6 cellular contexts compared by ENCODE assay signal in genomic region chr17:2054262-2054739, GRCh38. TPM values are rescaled to one million over a fixed set of nuclear protein-coding genes. Genes with fewer than 3 reads are reported as not detected.
DNase-seq lines count a peak whose midpoint lies in the region; ATAC-seq and TF ChIP-seq lines count a peak whose summit lies in the region.

No MANE protein-coding gene starts in this region.

- H3K27ac ChIP-seq in vagina = peak overlapping the region; percentile 95

- peaks cover 11% of the 10 kb centered on the region for H3K27me3 Mint-ChIP-seq in activated B cell treated with CpG ODN at 0.5 μM for 24 hours

- POLR2A ChIA-PET in activated B cell treated with CpG ODN at 0.5 μM for 24 hours (lab: Charles Lee) = interaction anchor here (0.6 to 24.5 kb wide), 8 partner anchors 11 to 229 kb away, joined by 3 to 449 read pairs (median 4); partner anchors contain the start of gene DPH1

- H3K9ac ChIP-seq in iPS-15b (ENCODE audit: low read depth, low read length) = no peak overlapping the region

- H3K27ac Mint-ChIP-seq in activated B cell treated with CpG ODN at 0.5 μM for 24 hours = no peak overlapping the region

- H3K36me3 ChIP-seq in iPS-15b (ENCODE audit: control insufficient read depth, insufficient read depth, low read length) (no peaks in the 10 kb centered on the region), vagina (peaks cover 0 to 9% of the 10 kb centered on the region in 2 donors)

- H3K4me3 ChIP-seq in iPS-15b (ENCODE audit: low read depth, low read length) (peak overlapping the region; percentile 46), vagina (peak overlapping the region; percentile 66 to 70)

- no peak for TF ChIP-seq POLR2A in vagina (IDR thresholded peaks at IDR 0.05)

- H3K4me1 ChIP-seq in iPS-15b (ENCODE audit: control insufficient read depth, insufficient read depth, low read length) = no peaks in the 10 kb centered on the region
- H3K4me1 ChIP-seq in vagina = peaks cover 57% of the 10 kb centered on the region

- TF ChIP-seq CTCF in activated B cell treated with CpG ODN at 0.5 μM for 24 hours (IDR thresholded peaks at IDR 0.05) (no peak), vagina (IDR thresholded peaks at IDR 0.05) (no peak)

- DNase-seq in NCI-H2227 (lab: John Stamatoyannopoulos, UW; ENCODE audit: unreplicated experiment) (peak; percentile 59), NCI-H2227 treated with DMSO at 0.1 percent for 48 hours (lab: John Stamatoyannopoulos, UW) (no peak), activated B cell treated with CpG ODN at 0.5 μM for 24 hours (peak; percentile 39), vagina (ENCODE audit: extremely low spot score in 2 of 2) (no peak)

- CTCF ChIA-PET in activated B cell treated with CpG ODN at 0.5 μM for 24 hours (lab: Charles Lee) = interaction anchor here (0.6 to 8.6 kb wide), 28 partner anchors 11 to 230 kb away, joined by 3 to 228 read pairs (median 4); no protein-coding TSS in a partner anchor

- ATAC-seq in activated B cell treated with CpG ODN at 0.5 μM for 24 hours (ENCODE audit: low read depth) (no peak), GM18867 (IDR thresholded peaks at IDR 0.05; ENCODE audit: unreplicated experiment) (no peak)

- H3K27me3 ChIP-seq in iPS-15b (ENCODE audit: control insufficient read depth, insufficient read depth, low read length) (peaks cover 52% of the 10 kb centered on the region), vagina (peaks cover 6% of the 10 kb centered on the region)

- H3K9me3 ChIP-seq in iPS-15b (ENCODE audit: control insufficient read depth, insufficient read depth, low read length) (no peaks in the 10 kb centered on the region), vagina (no peaks in the 10 kb centered on the region)

- no peaks in the 10 kb centered on the region for H3K9me3 Mint-ChIP-seq in activated B cell treated with CpG ODN at 0.5 μM for 24 hours

- peaks cover 34% of the 10 kb centered on the region for H3K4me1 Mint-ChIP-seq in activated B cell treated with CpG ODN at 0.5 μM for 24 hours

- H3K4me3 Mint-ChIP-seq in activated B cell treated with CpG ODN at 0.5 μM for 24 hours = peak overlapping the region; percentile 69

- H3K36me3 Mint-ChIP-seq in activated B cell treated with CpG ODN at 0.5 μM for 24 hours (ENCODE audit: low read depth) = no peaks in the 10 kb centered on the region

- intact Hi-C loops in activated B cell treated with CpG ODN at 0.5 μM for 24 hours (cut with micrococcal nuclease) = loop anchor here (1.0 to 5.0 kb wide), 2 partner anchors 190 to 348 kb away; partner anchors contain the start of gene MNT
- intact Hi-C loops in vagina (cut with DNase I) = loop anchor here (2.0 to 10.0 kb wide), 2 partner anchors 190 to 340 kb away; no protein-coding TSS in a partner anchor

RNA-seq across cellular contexts. Expression of gene HIC1, which starts 0.6 kb away (rescaled TPM):
- 8.3 and 9.3 TPM in 2 replicates for total RNA-seq in activated B cell treated with CpG ODN at 0.5 μM for 24 hours
- 33.1 TPM for total RNA-seq in vagina

RNA-seq across cellular contexts. Expression of gene OVCA2, which starts 12.5 kb away (rescaled TPM):
- total RNA-seq in activated B cell treated with CpG ODN at 0.5 μM for 24 hours (29.4 and 31.2 TPM in 2 replicates), vagina (24.3 TPM)

RNA-seq across cellular contexts. Expression of gene DPH1, which starts 24.3 kb away (rescaled TPM):
- 49.3 and 63.4 TPM in 2 replicates for total RNA-seq in activated B cell treated with CpG ODN at 0.5 μM for 24 hours
- total RNA-seq in vagina = 43.0 TPM

RNA-seq across cellular contexts. Expression of gene RTN4RL1, which starts 29.2 kb away (rescaled TPM):
- not detected in 2 replicates for total RNA-seq in activated B cell treated with CpG ODN at 0.5 μM for 24 hours
- 3.7 TPM for total RNA-seq in vagina

Comparison
In these comparisons a context has a peak if more than half of its experiments do, and no peak if none do; other contexts are left out.
1. DNase-seq: peak in NCI-H2227 (single experiment) and activated B cell treated with CpG ODN at 0.5 μM for 24 hours (single experiment); none in NCI-H2227 treated with DMSO at 0.1 percent for 48 hours (single experiment) and vagina (0 of 2).